26 cellular contexts compared by ENCODE assay signal in the genomic region with DNA sequence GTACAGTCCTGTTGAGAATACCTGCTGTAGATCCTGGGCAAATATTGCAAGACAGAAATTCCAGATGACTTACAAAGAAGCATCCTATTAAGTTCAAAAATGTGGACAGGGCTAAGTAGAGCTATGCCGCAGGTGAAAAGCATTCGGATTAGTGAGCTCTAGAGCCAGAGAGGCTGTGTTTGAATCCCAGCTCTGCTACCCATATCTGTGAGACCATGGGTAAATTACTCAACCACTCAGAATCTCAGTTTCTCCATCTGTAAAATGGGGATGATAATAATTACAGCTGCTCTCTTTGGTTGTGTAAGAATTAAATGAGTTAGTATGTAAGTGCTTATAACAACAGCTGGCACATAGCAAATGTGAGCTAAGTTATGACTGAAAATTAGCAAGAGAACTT. TPM values are rescaled to one million over a fixed set of nuclear protein-coding genes. Genes with fewer than 3 reads are reported as not detected.
"Had no signal": no experiment of that assay in that cellular context is flagged by ENCODE, and none has a peak within 500 bp of the region (broad histone marks: within the 10 kb centered on the region; RNA-seq: fewer than 3 reads in every experiment).

No MANE protein-coding gene starts in this region.

- FAIRE-seq: pancreas, small intestine, urothelium cell line had no signal

- DNase-seq: naive B cell; naive thymus-derived CD8-positive, alpha-beta T cell; nephron progenitor cell; nucleus accumbens; pancreas; retina; right cardiac atrium; small intestine; stimulated activated CD4-positive, alpha-beta T cell treated with anti-CD3 and anti-CD28 coated beads, Interleukin-15, amount 100 ng/mL, for 24 hours; stimulated activated CD4-positive, alpha-beta T cell treated with anti-CD3 and anti-CD28 coated beads, Interleukin-2, amount 100 ng/mL, for 24 hours; stimulated activated CD4-positive, alpha-beta T cell treated with anti-CD3 and anti-CD28 coated beads, Interleukin-2, amount 100 ng/mL, for 48 hours; stimulated activated CD4-positive, alpha-beta T cell treated with anti-CD3 and anti-CD28 coated beads, Interleukin-4, amount 100 ng/mL, for 24 hours; stimulated activated naive B cell treated with anti-CD40 and anti-IgM and Interleukin-4, amounts not matched to agents 10 μg/mL and 1 μg/mL and 100 μg/mL, for 72 hours; stimulated activated naive CD4-positive, alpha-beta T cell treated with Interleukin-2 at 50 U/mL for 16 hours; stomach; tibial artery; transverse colon; upper lobe of left lung had no signal

- ATAC-seq: naive thymus-derived CD8-positive, alpha-beta T cell; natural killer cell treated with Interleukin-12 subunit alpha and Interleukin-12 subunit beta and Interleukin-15 and Interleukin-18, amount 100 ng/mL, for 72 hours; pancreas; right cardiac atrium; sciatic nerve; stimulated activated effector memory CD8-positive, alpha-beta T cell treated with anti-CD3 and anti-CD28 coated beads, Interleukin-12 subunit alpha, Interleukin-12 subunit beta, amount 100 ng/mL, for 72 hours; stimulated activated naive B cell treated with anti-CD40 and anti-IgM and Interleukin-4, amounts not matched to agents 10 μg/mL and 1 μg/mL and 100 μg/mL, for 72 hours had no signal

- H3K4me3 ChIP-seq: pancreas, prostate gland, stomach, thoracic aorta, tibial artery, transverse colon, upper lobe of left lung, vagina had no signal

- H3K9me3 ChIP-seq: neutrophil, pancreas, prostate gland, stomach, tibial artery, transverse colon, upper lobe of left lung, vagina had no signal

- H3K27me3 ChIP-seq: pancreas, tibial artery, vagina had no signal

- H3K27ac ChIP-seq: neutrophil, pancreas, prostate gland, stomach, thoracic aorta, tibial artery, transverse colon, upper lobe of left lung, vagina had no signal

- H3K36me3 ChIP-seq: neutrophil, pancreas, prostate gland, stomach, thoracic aorta, tibial artery, transverse colon, upper lobe of left lung, vagina had no signal

RNA-seq across cellular contexts. Expression of gene ADAMTS7, which starts 3.9 kb away (rescaled TPM):
- polyA plus RNA-seq: naive thymus-derived CD8-positive, alpha-beta T cell had no signal
